9 cellular contexts compared by ENCODE assay signal in genomic region chr16:11251525-11252481, GRCh38. TPM values are rescaled to one million over a fixed set of nuclear protein-coding genes. Genes with fewer than 3 reads are reported as not detected.
DNase-seq lines count a peak whose midpoint lies in the region; ATAC-seq lines count a peak whose summit lies in the region.
"Had no signal": no experiment of that assay in that cellular context is flagged by ENCODE, and none has a peak within 500 bp of the region (broad histone marks: within the 10 kb centered on the region; RNA-seq: fewer than 3 reads in every experiment).

No MANE protein-coding gene starts in this region.

- ATAC-seq in GM18861 (IDR thresholded peaks at IDR 0.05; ENCODE audit: unreplicated experiment) (no peak), GM18511 (IDR thresholded peaks at IDR 0.05; ENCODE audit: unreplicated experiment) (no peak)

- CTCF ChIA-PET in CD4-positive, alpha-beta memory T cell (lab: Charles Lee; ENCODE audit: partially characterized antibody): interaction anchor here (0.8 to 2.1 kb wide), 9 partner anchors 16 to 289 kb away, joined by 3 to 12 read pairs (median 4); no protein-coding TSS in a partner anchor

- peaks cover 6% of the 10 kb centered on the region for H3K36me3 ChIP-seq in CD4-positive, alpha-beta memory T cell (ENCODE audit: insufficient read depth, low read length)

- peak overlapping the region; percentile 69 to 97 (median 95) for H3K27ac Mint-ChIP-seq in CD4-positive, alpha-beta memory T cell

- H3K4me3 Mint-ChIP-seq in CD4-positive, alpha-beta memory T cell: peak overlapping the region; percentile 86 to 91 (median 89)

- peak overlapping the region; percentile 33 for H3K27ac ChIP-seq in CD4-positive, alpha-beta memory T cell (ENCODE audit: low read depth, low read length)

- peak; percentile 74 to 90 (median 78) for DNase-seq in CD4-positive, alpha-beta memory T cell
- peak; percentile 64 for DNase-seq in T-helper 9 cell
- DNase-seq in amniotic epithelial cell (ENCODE audit: low read depth): peak; percentile 84
- DNase-seq in stimulated activated CD4-positive, alpha-beta T cell treated with anti-CD3 and anti-CD28 coated beads, Interleukin-15, amount 100 ng/mL, for 1 hour (ENCODE audit: low read depth in 1 of 2, low spot score in 1 of 2): peak; percentile 66 to 70
- no peak for DNase-seq in SKM-1 (lab: John Stamatoyannopoulos, UW; ENCODE audit: unreplicated experiment)
- no peak for DNase-seq in NCI-H1694 treated with DMSO at 0.1 percent for 48 hours (lab: John Stamatoyannopoulos, UW)
- DNase-seq: SK-N-SH had no signal

- H3K27me3 ChIP-seq in CD4-positive, alpha-beta memory T cell (ENCODE audit: insufficient read depth, low read length): no peaks in the 10 kb centered on the region

- no peaks in the 10 kb centered on the region for H3K9me3 ChIP-seq in CD4-positive, alpha-beta memory T cell (ENCODE audit: control insufficient read depth in 1 of 2, low read length in 2 of 2)
- H3K9me3 ChIP-seq: SK-N-SH had no signal

- H3K4me1 ChIP-seq in CD4-positive, alpha-beta memory T cell (ENCODE audit: insufficient read depth, low read length): peaks cover 32% of the 10 kb centered on the region

- peaks cover 25 to 49% (median 31%) of the 10 kb centered on the region in 4 donors for H3K4me1 Mint-ChIP-seq in CD4-positive, alpha-beta memory T cell

- POLR2A ChIA-PET in CD4-positive, alpha-beta memory T cell (lab: Charles Lee; ENCODE audit: partially characterized antibody): interaction anchor here (0.6 to 8.3 kb wide), 21 partner anchors 10 to 865 kb away, joined by 3 to 283 read pairs (median 3); partner anchors contain the start of gene TNP2

- no peaks in the 10 kb centered on the region for H3K27me3 Mint-ChIP-seq in CD4-positive, alpha-beta memory T cell

- intact Hi-C loops in CD4-positive, alpha-beta memory T cell (cut with micrococcal nuclease): loop anchor here (5.0 to 10.0 kb wide), 3 partner anchors 60 to 663 kb away; partner anchors contain the start of gene GSPT1

- H3K4me3 ChIP-seq in CD4-positive, alpha-beta memory T cell (ENCODE audit: low read length in 2 of 2): peak overlapping the region; percentile 24 to 33

- peaks cover 0 to 14% (median 0%) of the 10 kb centered on the region in 8 donors for H3K9me3 Mint-ChIP-seq in CD4-positive, alpha-beta memory T cell

- H3K36me3 Mint-ChIP-seq in CD4-positive, alpha-beta memory T cell: peaks cover 5 to 32% of the 10 kb centered on the region in 2 donors

RNA-seq across cellular contexts. Expression of gene SOCS1, which starts 4.2 kb away (rescaled TPM):
- total RNA-seq in CD4-positive, alpha-beta memory T cell: 10 to 100 TPM; 14.7 to 16.7 TPM
- 10 to 100 TPM; 17.6 to 37.8 TPM for polyA plus RNA-seq in CD4-positive, alpha-beta memory T cell

RNA-seq across cellular contexts. Expression of gene TNP2, which starts 17.3 kb away (rescaled TPM):
- total RNA-seq in CD4-positive, alpha-beta memory T cell: not detected
- not detected for polyA plus RNA-seq in CD4-positive, alpha-beta memory T cell
- polyA plus RNA-seq: SK-N-SH had no signal

RNA-seq across cellular contexts. Expression of gene PRM3, which starts 21.6 kb away (rescaled TPM):
- total RNA-seq in CD4-positive, alpha-beta memory T cell: not detected
- polyA plus RNA-seq in CD4-positive, alpha-beta memory T cell: not detected
- polyA plus RNA-seq: SK-N-SH had no signal

RNA-seq across cellular contexts. Expression of gene PRM2, which starts 24.5 kb away (rescaled TPM):
- not detected for total RNA-seq in CD4-positive, alpha-beta memory T cell
- not detected for polyA plus RNA-seq in CD4-positive, alpha-beta memory T cell
- polyA plus RNA-seq: SK-N-SH had no signal

RNA-seq across cellular contexts. Expression of gene PRM1, which starts 29.3 kb away (rescaled TPM):
- not detected for total RNA-seq in CD4-positive, alpha-beta memory T cell
- polyA plus RNA-seq in CD4-positive, alpha-beta memory T cell: not detected
- polyA plus RNA-seq: SK-N-SH had no signal

Comparison
In these comparisons a context has a peak if more than half of its experiments do, and no peak if none do; other contexts are left out.
1. DNase-seq: peak in CD4-positive, alpha-beta memory T cell (5 of 5), T-helper 9 cell (single experiment), amniotic epithelial cell (single experiment) and stimulated activated CD4-positive, alpha-beta T cell treated with anti-CD3 and anti-CD28 coated beads, Interleukin-15, amount 100 ng/mL, for 1 hour (2 of 2); none in SKM-1 (single experiment) and NCI-H1694 treated with DMSO at 0.1 percent for 48 hours (single experiment).